13 cellular contexts compared by ENCODE assay signal in genomic region chr3:169699536-169700050, GRCh38. TPM values are rescaled to one million over a fixed set of nuclear protein-coding genes. Genes with fewer than 3 reads are reported as not detected.
DNase-seq lines count a peak whose midpoint lies in the region; ATAC-seq and TF ChIP-seq lines count a peak whose summit lies in the region.
"Had no signal": no experiment of that assay in that cellular context is flagged by ENCODE, and none has a peak within 500 bp of the region (broad histone marks: within the 10 kb centered on the region; RNA-seq: fewer than 3 reads in every experiment).

No MANE protein-coding gene starts in this region.

- H4K20me1 ChIP-seq in MM.1S (ENCODE audit: insufficient read depth, low read length): no peaks in the 10 kb centered on the region

- H3K4me3 Mint-ChIP-seq in activated T-cell treated with anti-CD3 and anti-CD28 coated beads, Interleukin-2, amount 50 U/mL, for 4 hours: no peak overlapping the region
- H3K4me3 Mint-ChIP-seq: activated CD4-positive, alpha-beta T cell treated with anti-CD3 and anti-CD28 coated beads for 36 hours; activated T-helper 17 cell treated with anti-CD3 and anti-CD28 coated beads, Interleukin-2, amount 50 U/mL, for 72 hours; dendritic cell treated with granulocyte-macrophage colony-stimulating factor and Interleukin-4, amounts not matched to agents 40 ng/mL and 50 ng/mL, for 4 days; stimulated activated naive CD8-positive, alpha-beta T cell treated with anti-CD3 and anti-CD28 coated beads, Interleukin-15, amount 100 ng/mL, for 72 hours had no signal

- H3K27ac ChIP-seq in HEK293 (ENCODE audit: extremely low read depth, low read depth, low read length): no peak overlapping the region
- H3K27ac ChIP-seq in MM.1S (ENCODE audit: low read length): no peak overlapping the region

- no peaks in the 10 kb centered on the region for H3K27me3 ChIP-seq in MM.1S (replicated peaks; ENCODE audit: insufficient read depth, low read length)

- no peaks in the 10 kb centered on the region for H3K36me3 Mint-ChIP-seq in activated T-cell treated with anti-CD3 and anti-CD28 coated beads, Interleukin-2, amount 50 U/mL, for 4 hours (ENCODE audit: insufficient read depth)

- H3K36me3 ChIP-seq in HEK293 (ENCODE audit: control insufficient read depth in 2 of 2, insufficient read depth in 1 of 2, low read length in 2 of 2) (no peaks in the 10 kb centered on the region), MM.1S (replicated peaks; ENCODE audit: insufficient read depth, low read length) (no peaks in the 10 kb centered on the region)

- H3K9me3 Mint-ChIP-seq in activated T-cell treated with anti-CD3 and anti-CD28 coated beads, Interleukin-2, amount 50 U/mL, for 4 hours: no peaks in the 10 kb centered on the region
- H3K9me3 Mint-ChIP-seq: dendritic cell treated with granulocyte-macrophage colony-stimulating factor and Interleukin-4, amounts not matched to agents 40 ng/mL and 50 ng/mL, for 4 days; stimulated activated naive CD8-positive, alpha-beta T cell treated with anti-CD3 and anti-CD28 coated beads, Interleukin-15, amount 100 ng/mL, for 72 hours had no signal

- no peak overlapping the region for H3K4me2 ChIP-seq in MM.1S (ENCODE audit: low read depth, low read length)

- no peak overlapping the region for H3K9ac ChIP-seq in MM.1S (ENCODE audit: low read length)

- no peaks in the 10 kb centered on the region; the same call in 1 of the 2 replicates for H3K4me1 ChIP-seq in HEK293 (ENCODE audit: control insufficient read depth, insufficient read depth, low read length)
- no peaks in the 10 kb centered on the region for H3K4me1 ChIP-seq in MM.1S (ENCODE audit: low read length)

- no peaks in the 10 kb centered on the region for H3K79me2 ChIP-seq in MM.1S (ENCODE audit: low read length)

- no peaks in the 10 kb centered on the region for H3K9me3 ChIP-seq in HEK293 (ENCODE audit: control insufficient read depth, insufficient read depth, low read depth, low read length)
- H3K9me3 ChIP-seq in MM.1S (replicated peaks; ENCODE audit: insufficient read depth, low read length): no peaks in the 10 kb centered on the region

- DNase-seq in cerebellum (ENCODE audit: low spot score) (peak; percentile 42), iris pigment epithelial cell (ENCODE audit: low read depth) (peak; percentile 47), skeletal muscle cell (ENCODE audit: low read depth) (peak; percentile 79), MM.1S (no peak), HuH-7.5 (ENCODE audit: low spot score) (no peak)
- DNase-seq in activated T-cell treated with anti-CD3 and anti-CD28 coated beads, Interleukin-2, amount 50 U/mL, for 4 hours: no peak
- DNase-seq: activated CD4-positive, alpha-beta T cell treated with anti-CD3 and anti-CD28 coated beads for 36 hours; stimulated activated naive CD8-positive, alpha-beta T cell treated with anti-CD3 and anti-CD28 coated beads, Interleukin-15, amount 100 ng/mL, for 72 hours had no signal

- TF ChIP-seq CTCF in HEK293 (tag by site-specific recombination; IDR thresholded peaks at IDR 0.05) (no peak), MM.1S (IDR thresholded peaks at IDR 0.05; ENCODE audit: low read length) (no peak)

- H3K4me3 ChIP-seq in HEK293 (ENCODE audit: low read depth, low read length) (no peak overlapping the region), skeletal muscle cell (ENCODE audit: low read depth, low read length) (no peak overlapping the region), MM.1S (ENCODE audit: low read length) (no peak overlapping the region)

- H2AFZ ChIP-seq in MM.1S (ENCODE audit: low read length): no peak overlapping the region

- H3K4me1 Mint-ChIP-seq in activated T-cell treated with anti-CD3 and anti-CD28 coated beads, Interleukin-2, amount 50 U/mL, for 4 hours (ENCODE audit: low read depth): no peaks in the 10 kb centered on the region
- H3K4me1 Mint-ChIP-seq: activated CD4-positive, alpha-beta T cell treated with anti-CD3 and anti-CD28 coated beads for 36 hours; activated T-helper 17 cell treated with anti-CD3 and anti-CD28 coated beads, Interleukin-2, amount 50 U/mL, for 72 hours; stimulated activated naive CD8-positive, alpha-beta T cell treated with anti-CD3 and anti-CD28 coated beads, Interleukin-15, amount 100 ng/mL, for 72 hours had no signal

- peaks cover 18% of the 10 kb centered on the region for H3K27me3 Mint-ChIP-seq in activated T-cell treated with anti-CD3 and anti-CD28 coated beads, Interleukin-2, amount 50 U/mL, for 4 hours (ENCODE audit: low read depth)

- CTCF ChIA-PET in HEK293 (lab: Yijun Ruan, JAX): interaction anchor here (1.3 kb wide), 1 partner anchor 566 kb away, joined by 6 read pairs; no protein-coding TSS in a partner anchor

- no peaks in the 10 kb centered on the region for H3F3A ChIP-seq in MM.1S (ENCODE audit: insufficient read depth, low read length)

- H3K9me2 ChIP-seq in MM.1S (replicated peaks; ENCODE audit: insufficient read depth, low read length): no peaks in the 10 kb centered on the region

- POLR2A ChIA-PET in HEK293 (lab: Yijun Ruan, JAX): no interaction called here

- ATAC-seq in GM19023 (IDR thresholded peaks at IDR 0.05; ENCODE audit: unreplicated experiment): no peak
- no peak for ATAC-seq in activated T-cell treated with anti-CD3 and anti-CD28 coated beads, Interleukin-2, amount 50 U/mL, for 4 hours
- ATAC-seq: activated CD4-positive, alpha-beta T cell treated with anti-CD3 and anti-CD28 coated beads for 36 hours; activated T-helper 17 cell treated with anti-CD3 and anti-CD28 coated beads, Interleukin-2, amount 50 U/mL, for 72 hours; SK-N-SH treated with all-trans-retinoic acid at 6 μM for 48 hours; stimulated activated naive CD8-positive, alpha-beta T cell treated with anti-CD3 and anti-CD28 coated beads, Interleukin-15, amount 100 ng/mL, for 72 hours had no signal

TF ChIP-seq in HEK293, 187 proteins besides CTCF, POLR2A, EP300 and RAD21:
- no peak for TF ChIP-seq ZNF473 (tag by site-specific recombination; IDR thresholded peaks at IDR 0.05)
- peak; percentile 66 for TF ChIP-seq PRDM4 (tag by site-specific recombination; IDR thresholded peaks at IDR 0.05)
- TF ChIP-seq ZIC2 (tag by site-specific recombination; IDR thresholded peaks at IDR 0.05): 0 out of 2 replicates have a peak, but pooled peaks have one; percentile 11
- no peak for TF ChIP-seq SP2 (tag by site-specific recombination; IDR thresholded peaks at IDR 0.05)
- TF ChIP-seq ZNF18 (tag by site-specific recombination; IDR thresholded peaks at IDR 0.05): no peak
- TF ChIP-seq SCRT1 (tag by site-specific recombination; IDR thresholded peaks at IDR 0.05; ENCODE audit: borderline replicate concordance): peak; percentile 87
- no peak for TF ChIP-seq ZNF549 (tag by site-specific recombination; IDR thresholded peaks at IDR 0.05)
- TF ChIP-seq ZNF707 (tag by site-specific recombination; IDR thresholded peaks at IDR 0.05): no peak
- no peak for TF ChIP-seq ZSCAN23 (tag by site-specific recombination; IDR thresholded peaks at IDR 0.05)
- peak; percentile 91 for TF ChIP-seq SCRT2 (tag by site-specific recombination; IDR thresholded peaks at IDR 0.05)
- peak; percentile 56; the same call in 1 of the 2 replicates for TF ChIP-seq ZNF548 (tag by site-specific recombination; IDR thresholded peaks at IDR 0.05)
TF ChIP-seq in HEK293: peak in this region for 5.

RNA-seq across cellular contexts. Expression of gene MECOM, which starts 36.1 kb away (rescaled TPM):
- 7.2 TPM for total RNA-seq in cerebellum
- under 1 TPM; 0.24 to 0.40 (median 0.38) TPM for total RNA-seq in activated T-cell treated with anti-CD3 and anti-CD28 coated beads, Interleukin-2, amount 50 U/mL, for 4 hours
- total RNA-seq: activated CD4-positive, alpha-beta T cell treated with anti-CD3 and anti-CD28 coated beads for 36 hours; activated T-helper 17 cell treated with anti-CD3 and anti-CD28 coated beads, Interleukin-2, amount 50 U/mL, for 72 hours had no signal

Comparison
In these comparisons a context has a peak if more than half of its experiments do, and no peak if none do; other contexts are left out.
1. DNase-seq: peak in cerebellum (single experiment), iris pigment epithelial cell (single experiment) and skeletal muscle cell (single experiment); none in activated T-cell treated with anti-CD3 and anti-CD28 coated beads, Interleukin-2, amount 50 U/mL, for 4 hours (single experiment), MM.1S (single experiment) and HuH-7.5 (single experiment).